ENCODE assay signal across 8 cellular contexts in genomic region chr4:10108818-10109783, GRCh38. TPM values are rescaled to one million over a fixed set of nuclear protein-coding genes. Genes with fewer than 3 reads are reported as not detected.
DNase-seq lines count a peak whose midpoint lies in the region; ATAC-seq, FAIRE-seq and TF ChIP-seq lines count a peak whose summit lies in the region.

No MANE protein-coding gene starts in this region.

- no peak overlapping the region for H3K4me3 ChIP-seq in fibroblast of the aortic adventitia (ENCODE audit: low read depth, low read length)

- FAIRE-seq in frontal cortex (lab: Jason Lieb, UNC): no peak

- TF ChIP-seq CTCF in fibroblast of the aortic adventitia (IDR thresholded peaks at IDR 0.05; ENCODE audit: insufficient read depth, low read length): no peak

- ATAC-seq in HG03159 (IDR thresholded peaks at IDR 0.05; ENCODE audit: unreplicated experiment): no peak
- no peak for ATAC-seq in GM18498 (IDR thresholded peaks at IDR 0.05; ENCODE audit: unreplicated experiment)
- ATAC-seq in HG02588 (IDR thresholded peaks at IDR 0.05; ENCODE audit: unreplicated experiment): no peak

- DNase-seq in HPDE6-E6E7 (ENCODE audit: extremely low spot score): peak; percentile 67
- DNase-seq in activated T-cell treated with anti-CD3 and anti-CD28 coated beads, Interleukin-2, amount 50 U/mL, for 48 hours: peak; percentile 55 to 65
- DNase-seq in fibroblast of the aortic adventitia (ENCODE audit: low read depth): peak; percentile 52
- peak; percentile 38 for DNase-seq in stimulated activated CD4-positive, alpha-beta T cell treated with anti-CD3 and anti-CD28 coated beads, Interleukin-2, amount 100 ng/mL, for 4 hours (ENCODE audit: low read depth)
- no peak for DNase-seq in frontal cortex (ENCODE audit: low spot score in 2 of 2)

RNA-seq across cellular contexts. Expression of gene WDR1, which starts 7.5 kb away (rescaled TPM):
- total RNA-seq in fibroblast of the aortic adventitia (ENCODE audit: low replicate concordance): 75.7 and 228 TPM in 2 replicates
- total RNA-seq in frontal cortex: 83.2 TPM

Comparison
In these comparisons a context has a peak if more than half of its experiments do, and no peak if none do; other contexts are left out.
1. DNase-seq: peak in HPDE6-E6E7 (single experiment), activated T-cell treated with anti-CD3 and anti-CD28 coated beads, Interleukin-2, amount 50 U/mL, for 48 hours (2 of 2), fibroblast of the aortic adventitia (single experiment) and stimulated activated CD4-positive, alpha-beta T cell treated with anti-CD3 and anti-CD28 coated beads, Interleukin-2, amount 100 ng/mL, for 4 hours (single experiment); none in frontal cortex (0 of 2).